ENCODE assay signal across 14 cellular contexts in genomic region chr1:143661418-143662120, GRCh38.
A peak's percentile ranks its signal among the peaks of the same experiment; 100 is the strongest.
DNase-seq lines count a peak whose midpoint lies in the region; ATAC-seq and TF ChIP-seq lines count a peak whose summit lies in the region.
"Had no signal": no experiment of that assay in that cellular context is flagged by ENCODE, and none has a peak within 500 bp of the region (broad histone marks: within the 10 kb centered on the region; RNA-seq: fewer than 3 reads in every experiment).

No MANE protein-coding gene starts in this region.

- H3K36me3 Mint-ChIP-seq in activated T-cell treated with anti-CD3 and anti-CD28 coated beads, Interleukin-2, amount 50 U/mL, for 24 hours (ENCODE audit: low read depth) = no peaks in the 10 kb centered on the region

- no peak for TF ChIP-seq EP300 in sigmoid colon (IDR thresholded peaks at IDR 0.05)

- TF ChIP-seq CTCF in foreskin fibroblast (IDR thresholded peaks at IDR 0.05; ENCODE audit: low read depth, low read length) (no peak), spleen (IDR thresholded peaks at IDR 0.05 in 8 of 11, conservative IDR thresholded peaks at IDR 0.05 in 3 of 11) (peak in 1 of 11 experiments; percentile 20), sigmoid colon (IDR thresholded peaks at IDR 0.05) (no peak)

- ATAC-seq in HG03139 (IDR thresholded peaks at IDR 0.05; ENCODE audit: unreplicated experiment) = no peak
- ATAC-seq: gastrocnemius medialis had no signal

- 5 to 11% (median 6%) methylated on average over 17 to 48 of the region's 48 CpGs for whole genome bisulfite sequencing in spleen, 5 donors
- 8 to 16% methylated on average over 48 of the region's 48 CpGs for WGBS in sigmoid colon, 2 donors

- intact Hi-C loops in spleen (cut with DNase I; ENCODE audit: low total_unique reads) = no loop called here
- intact Hi-C loops in sigmoid colon (cut with DNase I) = no loop called here

- peaks cover under 1% of the 10 kb centered on the region for H3K9me3 Mint-ChIP-seq in activated T-cell treated with anti-CD3 and anti-CD28 coated beads, Interleukin-2, amount 50 U/mL, for 24 hours

- peaks cover 0 to 35% (median 2%) of the 10 kb centered on the region in 8 donors for H3K9me3 ChIP-seq in spleen
- peaks cover 0 to 4% (median 0%) of the 10 kb centered on the region in 4 donors for H3K9me3 ChIP-seq in sigmoid colon
- H3K9me3 ChIP-seq: gastrocnemius medialis, HAP-1, thyroid gland had no signal

- no peak for DNase-seq in activated T-cell treated with anti-CD3 and anti-CD28 coated beads, Interleukin-2, amount 50 U/mL, for 24 hours
- no peak for DNase-seq in activated T-cell treated with anti-CD3 and anti-CD28 coated beads for 4 hours
- DNase-seq in RPMI8226 = peak; percentile 30
- peak; percentile 0 to 13 for DNase-seq in foreskin fibroblast
- no peak for DNase-seq in spleen
- no peak for DNase-seq in SW 1271 (lab: John Stamatoyannopoulos, UW)
- DNase-seq in sigmoid colon = no peak
- DNase-seq: effector CD4-positive, alpha-beta T cell; gastrocnemius medialis; thyroid gland had no signal

- H3K4me1 Mint-ChIP-seq in activated T-cell treated with anti-CD3 and anti-CD28 coated beads, Interleukin-2, amount 50 U/mL, for 24 hours (ENCODE audit: low read depth) = peaks cover 11% of the 10 kb centered on the region
- H3K4me1 Mint-ChIP-seq: neural crest cell had no signal

- no peak overlapping the region for H3K27ac Mint-ChIP-seq in activated T-cell treated with anti-CD3 and anti-CD28 coated beads, Interleukin-2, amount 50 U/mL, for 24 hours

- H3K27me3 Mint-ChIP-seq in activated T-cell treated with anti-CD3 and anti-CD28 coated beads, Interleukin-2, amount 50 U/mL, for 24 hours = peaks cover 91% of the 10 kb centered on the region

- H3K27me3 ChIP-seq in spleen (replicated peaks in 1 of 7) (peaks cover 0 to 63% (median 23%) of the 10 kb centered on the region in 7 donors), sigmoid colon (peaks cover 0 to 69% (median 45%) of the 10 kb centered on the region in 3 donors)
- H3K27me3 ChIP-seq: thyroid gland had no signal

- peak overlapping the region in 7 of 8 donors; percentile 36 to 83 (median 63) for H3K27ac ChIP-seq in spleen
- H3K27ac ChIP-seq in sigmoid colon = no peak overlapping the region
- H3K27ac ChIP-seq: gastrocnemius medialis, HL-60, thyroid gland had no signal

- TF ChIP-seq POLR2A in spleen (IDR thresholded peaks at IDR 0.05) (no peak), sigmoid colon (IDR thresholded peaks at IDR 0.05) (no peak)

- H3K4me3 ChIP-seq in foreskin fibroblast (ENCODE audit: low read depth in 1 of 2, low read length in 2 of 2) (no peak overlapping the region), spleen (peak overlapping the region in 2 of 8 donors; percentile 2 to 48), sigmoid colon (peak overlapping the region in 2 of 4 donors; percentile 5 to 13)
- H3K4me3 ChIP-seq: HAP-1, thyroid gland had no signal

- H3K36me3 ChIP-seq in spleen (no peaks in the 10 kb centered on the region), sigmoid colon (no peaks in the 10 kb centered on the region)
- H3K36me3 ChIP-seq: gastrocnemius medialis, HAP-1, thyroid gland had no signal

- peaks cover 0 to 8% (median 0%) of the 10 kb centered on the region in 6 donors for H3K4me1 ChIP-seq in spleen
- peaks cover 0 to 6% (median 0%) of the 10 kb centered on the region in 4 donors for H3K4me1 ChIP-seq in sigmoid colon
- H3K4me1 ChIP-seq: gastrocnemius medialis, HAP-1 had no signal

- H3K4me3 Mint-ChIP-seq in activated T-cell treated with anti-CD3 and anti-CD28 coated beads, Interleukin-2, amount 50 U/mL, for 24 hours = peak overlapping the region; percentile 33
- H3K4me3 Mint-ChIP-seq: neural crest cell had no signal

Comparison
In these comparisons a context has a peak if more than half of its experiments do, and no peak if none do; other contexts are left out.
1. DNase-seq: peak in RPMI8226 (single experiment) and foreskin fibroblast (2 of 2); none in activated T-cell treated with anti-CD3 and anti-CD28 coated beads, Interleukin-2, amount 50 U/mL, for 24 hours (single experiment), activated T-cell treated with anti-CD3 and anti-CD28 coated beads for 4 hours (single experiment), spleen (single experiment), SW 1271 (0 of 2) and sigmoid colon (single experiment).
2. H3K27ac ChIP-seq: peak in spleen (7 of 8); none in sigmoid colon (0 of 4).